24 cellular contexts compared by ENCODE assay signal in genomic region chr1:153127296-153127695, GRCh38. TPM values are rescaled to one million over a fixed set of nuclear protein-coding genes. Genes with fewer than 3 reads are reported as not detected.
DNase-seq lines count a peak whose midpoint lies in the region; ATAC-seq, FAIRE-seq and TF ChIP-seq lines count a peak whose summit lies in the region.
"Had no signal": no experiment of that assay in that cellular context is flagged by ENCODE, and none has a peak within 500 bp of the region (broad histone marks: within the 10 kb centered on the region; RNA-seq: fewer than 3 reads in every experiment).

No MANE protein-coding gene starts in this region.

- H3K23me2 ChIP-seq in H1 (ENCODE audit: low read depth, low read length) = no peaks in the 10 kb centered on the region

- in situ Hi-C loops in K562 (cut with MboI) = no loop called here

- TF ChIP-seq CTCF in K562 (IDR thresholded peaks at IDR 0.05 in 2 of 3, conservative IDR thresholded peaks at IDR 0.05 in 1 of 3; ENCODE audit: insufficient read depth in 2 of 3, low read depth in 1 of 3, low read length in 3 of 3) (no peak), H1 (IDR thresholded peaks at IDR 0.05; ENCODE audit: control extremely low read depth in 1 of 3, insufficient read depth in 1 of 3, low read depth in 1 of 3, low read length in 3 of 3) (no peak), foreskin keratinocyte (conservative IDR thresholded peaks at IDR 0.05) (no peak)

- H3K4me2 ChIP-seq in K562 (ENCODE audit: insufficient read depth, low read length) (no peak overlapping the region), H1 (ENCODE audit: insufficient read depth in 1 of 2, low read depth in 2 of 2, low read length in 2 of 2) (no peak overlapping the region)

- H3K79me1 ChIP-seq in H1 (ENCODE audit: low read depth, low read length) = no peaks in the 10 kb centered on the region

- H3K4ac ChIP-seq in H1 (replicated peaks; ENCODE audit: insufficient read length, low read depth, low read length) = no peak overlapping the region

- H2AFZ ChIP-seq in K562 (ENCODE audit: low read depth, low read length) = no peak overlapping the region
- no peak overlapping the region for H2AFZ ChIP-seq in H1 (ENCODE audit: low read length)
- H2AFZ ChIP-seq: GM23248 had no signal

- H3K14ac ChIP-seq in H1 (ENCODE audit: insufficient read length) = no peak overlapping the region

- H2BK12ac ChIP-seq in H1 (ENCODE audit: low read depth, low read length) = no peak overlapping the region

- no peak overlapping the region for H2AK5ac ChIP-seq in H1 (ENCODE audit: low read depth, low read length)

- ATAC-seq in K562 (no peak), foreskin keratinocyte (no peak), esophagus mucosa (no peak), GM21619 (IDR thresholded peaks at IDR 0.05; ENCODE audit: unreplicated experiment) (no peak)

- 0 out of 2 replicates have a peak overlapping the region, but pooled peaks have one; percentile 34 for H2BK20ac ChIP-seq in H1 (ENCODE audit: low read length)

- H3K4me3 ChIP-seq in K562 = no peak overlapping the region
- no peak overlapping the region for H3K4me3 ChIP-seq in H1 (ENCODE audit: extremely low read depth in 1 of 4, insufficient read depth in 2 of 4, low read depth in 3 of 4, low read length in 4 of 4)
- H3K4me3 ChIP-seq: GM23248, HAP-1 had no signal

- peak overlapping the region; percentile 69 for H2BK120ac ChIP-seq in H1 (replicated peaks; ENCODE audit: low read depth, low read length)

- H3K56ac ChIP-seq in H1 (replicated peaks; ENCODE audit: insufficient read length, low read depth, low read length) = no peak overlapping the region

- no peak overlapping the region for H3K18ac ChIP-seq in H1 (ENCODE audit: extremely low read depth, low read length)

- no peak overlapping the region for H2BK5ac ChIP-seq in H1 (ENCODE audit: low read depth, low read length)

- H3K27ac ChIP-seq in K562 (ENCODE audit: extremely low read depth, low read depth, low read length) (no peak overlapping the region), H1 (ENCODE audit: low read depth, low read length) (no peak overlapping the region), foreskin keratinocyte (peak overlapping the region; percentile 77)
- H3K27ac ChIP-seq: GM23248 had no signal

- POLR2A ChIA-PET in K562 (lab: Yijun Ruan, JAX) = no interaction called here
- POLR2A ChIA-PET in H1 (lab: Charles Lee; ENCODE audit: partially characterized antibody) = no interaction called here

- DNase-seq in K562 (ENCODE audit: extremely low read depth in 1 of 4, low spot score in 3 of 4) (no peak), H1 (ENCODE audit: low read depth in 1 of 2, low spot score in 2 of 2) (no peak), foreskin keratinocyte (peak; percentile 20 to 61), frontal cortex (ENCODE audit: low spot score in 2 of 2) (no peak)
- DNase-seq: C1 segment of cervical spinal cord; Calu3; CD4-positive, alpha-beta memory T cell; COR-L47; DMS53; DMS79 treated with DMSO at 0.1 percent for 48 hours; GF-D8; GM23248; HFFc6 had no signal

- no peak overlapping the region for H3K23ac ChIP-seq in H1 (ENCODE audit: insufficient read length)

- no TSS peak for BruUV-seq in K562 (replicated peaks; lab: Mats Ljungman, UMichigan)

- H3K27me3 ChIP-seq in K562 (ENCODE audit: control insufficient read depth in 2 of 2, insufficient read depth in 2 of 2, low read length in 2 of 2) = 0 out of 5 replicates have a peak, but pooled peaks cover 0 to 3% of the 10 kb centered on the region in 2 experiments
- H3K27me3 ChIP-seq in H1 (replicated peaks in 1 of 4; ENCODE audit: control insufficient read depth in 3 of 4, extremely low read depth in 1 of 4, insufficient read depth in 3 of 4, low read length in 3 of 4) = no peaks in the 10 kb centered on the region
- H3K27me3 ChIP-seq in foreskin keratinocyte = no peaks in the 10 kb centered on the region

- H3K36me3 ChIP-seq in K562 (ENCODE audit: control insufficient read depth, insufficient read depth, low read length) (no peaks in the 10 kb centered on the region), H1 (ENCODE audit: control insufficient read depth in 2 of 4, insufficient read depth in 4 of 4, low read length in 3 of 4) (no peaks in the 10 kb centered on the region; a peak in 2 of 8 replicates)
- H3K36me3 ChIP-seq: HAP-1 had no signal

- no peak overlapping the region for H4K5ac ChIP-seq in H1 (ENCODE audit: insufficient read length, low read depth, low read length)

- intact Hi-C loops in K562 (cut with micrococcal nuclease) = no loop called here

- H3K4me1 ChIP-seq in K562 (replicated peaks in 1 of 2; ENCODE audit: control insufficient read depth in 2 of 2, insufficient read depth in 2 of 2, low read length in 2 of 2) (no peaks in the 10 kb centered on the region; a peak in 1 of 5 replicates), H1 (replicated peaks in 1 of 4; ENCODE audit: control insufficient read depth in 3 of 4, insufficient read depth in 4 of 4, low read length in 3 of 4) (peaks cover 0 to 5% (median 2%) of the 10 kb centered on the region in 4 experiments; a peak in 3 of 7 replicates), foreskin keratinocyte (peaks cover 36% of the 10 kb centered on the region)
- H3K4me1 ChIP-seq: HAP-1 had no signal

- 25% methylated on average over 2 of the region's 2 CpGs for WGBS in K562 (ENCODE audit: insufficient coverage, low coverage, missing lambda C conversion rate)
- WGBS in H1 (ENCODE audit: extremely low coverage in 1 of 2, insufficient coverage in 1 of 2, insufficient read length in 1 of 2, insufficient replicate concordance in 2 of 2, low coverage in 1 of 2, low lambda C conversion rate in 2 of 2, missing lambda C conversion rate in 1 of 2), 2 experiments = 89% methylated on average over 2 of the region's 2 CpGs; no CpG with 5 or more reads in 1 of the 2 experiments

- CTCF ChIA-PET in K562 (lab: Yijun Ruan, JAX; ENCODE audit: low intra/inter-chr PET ratio) (no interaction called here), H1 (lab: Charles Lee; ENCODE audit: partially characterized antibody) (no interaction called here)

- no peaks in the 10 kb centered on the region for H3K9me1 ChIP-seq in K562 (ENCODE audit: control insufficient read depth, insufficient read depth, low read length)

- H3K79me2 ChIP-seq in K562 (ENCODE audit: control insufficient read depth, insufficient read depth, low read length) = no peaks in the 10 kb centered on the region
- H3K79me2 ChIP-seq in H1 (ENCODE audit: control insufficient read depth in 1 of 2, insufficient read depth in 2 of 2, low read length in 2 of 2) = no peaks in the 10 kb centered on the region

- peak; percentile 32 for FAIRE-seq in K562 (lab: Jason Lieb, UNC)
- no peak for FAIRE-seq in H1 (lab: Jason Lieb, UNC)
- FAIRE-seq in frontal cortex (lab: Jason Lieb, UNC) = no peak
- FAIRE-seq: GM12891, GM18507, H54 had no signal

- TF ChIP-seq EP300 in K562 (IDR thresholded peaks at IDR 0.05; ENCODE audit: low read length) (no peak), H1 (IDR thresholded peaks at IDR 0.05; ENCODE audit: borderline replicate concordance in 1 of 2, low read depth in 2 of 2, low read length in 2 of 2) (no peak)

- no peak overlapping the region for H4K91ac ChIP-seq in H1 (replicated peaks; ENCODE audit: insufficient read length, low read length)

- H4K20me1 ChIP-seq in K562 (replicated peaks; ENCODE audit: control insufficient read depth, insufficient read depth, low read length) = no peaks in the 10 kb centered on the region
- no peaks in the 10 kb centered on the region for H4K20me1 ChIP-seq in H1 (replicated peaks in 1 of 2; ENCODE audit: control insufficient read depth in 1 of 2, insufficient read depth in 2 of 2, low read length in 2 of 2)

- TF ChIP-seq RAD21 in K562 (CRISPR knock-in tag; conservative IDR thresholded peaks at IDR 0.05 in 1 of 2, IDR thresholded peaks at IDR 0.05 in 1 of 2) (no peak), H1 (IDR thresholded peaks at IDR 0.05 in 1 of 2, conservative IDR thresholded peaks at IDR 0.05 in 1 of 2; ENCODE audit: low read depth in 2 of 2, low read length in 2 of 2) (no peak)

- H2BK15ac ChIP-seq in H1 (ENCODE audit: low read length) = no peak overlapping the region

- no peak overlapping the region for H3K9ac ChIP-seq in K562 (ENCODE audit: insufficient read depth in 1 of 2, low read depth in 2 of 2, low read length in 2 of 2)
- no peak overlapping the region for H3K9ac ChIP-seq in H1 (replicated peaks in 1 of 4; ENCODE audit: extremely low read depth in 1 of 4, low read depth in 3 of 4, low read length in 3 of 4)
- H3K9ac ChIP-seq: GM23248 had no signal

- H3K9me3 ChIP-seq in K562 (replicated peaks; ENCODE audit: control insufficient read depth, insufficient read depth, low read depth, low read length) = no peaks in the 10 kb centered on the region
- H3K9me3 ChIP-seq in H1 (ENCODE audit: insufficient read depth in 2 of 2, low read depth in 1 of 2, low read length in 1 of 2) = peaks cover 3 to 14% of the 10 kb centered on the region in 2 experiments; a peak in 3 of 4 replicates
- H3K9me3 ChIP-seq: HAP-1 had no signal

- no peak for TF ChIP-seq POLR2A in K562 (conservative IDR thresholded peaks at IDR 0.05)
- no peak for TF ChIP-seq POLR2A in H1 (IDR thresholded peaks at IDR 0.05; ENCODE audit: control extremely low read depth in 1 of 2, low read depth in 2 of 2, low read length in 2 of 2)

- H4K8ac ChIP-seq in H1 (ENCODE audit: extremely low read depth, insufficient read depth, low read length) = no peak overlapping the region

RNA-seq across cellular contexts. Expression of gene SPRR2F, which starts 14.0 kb away (rescaled TPM):
- total RNA-seq in K562 (2011; cell fraction: chromatin; rRNA removed; ENCODE audit: low replicate concordance) = not detected in 2 replicates
- total RNA-seq in K562 (2011; cell fraction: nucleolus; rRNA removed) = not detected in 2 replicates
- total RNA-seq in K562 (2011; cell fraction: nucleoplasm; rRNA removed) = not detected in 2 replicates
- total RNA-seq in K562 (2014; rRNA removed) = 0.33 TPM in 1 of 2 replicates, not detected in the other
- 0.22 and 0.41 TPM in 2 replicates for total RNA-seq in K562 (2014; rRNA removed; fragmentation: Illumina TruSeq; extraction: Trizol)
- not detected in 2 replicates for total RNA-seq in K562 (2015; rRNA removed; fragmentation: Illumina TruSeq; extraction: Trizol)
- 0.76 TPM in 1 of 2 replicates, not detected in the other for total RNA-seq in K562 (2021)
- polyA plus RNA-seq in K562 (2011; rRNA removed) = not detected in 2 replicates
- polyA plus RNA-seq in K562 (2011; cell fraction: cytosol; rRNA removed) = not detected in 2 replicates
- polyA plus RNA-seq in K562 (2011; cell fraction: nucleus; rRNA removed) = not detected in 2 replicates
- polyA plus RNA-seq in K562 (2012) = 0.26 and 0.33 TPM in 2 replicates
- 0.29 and 0.39 TPM in 2 replicates for polyA plus RNA-seq in K562 (2014; fragmentation: Illumina TruSeq; extraction: Trizol)
- polyA plus RNA-seq in K562 (2014; fragmentation: Nextera tagmentation; extraction: Ambion mirVana) = 1 to 10 TPM; 1.9 to 2.0 TPM
- polyA plus RNA-seq in K562 (2014; rRNA removed) = 0.35 and 0.41 TPM in 2 replicates
- polyA minus RNA-seq in K562 (2011; rRNA and poly(A)+ RNA removed) = not detected in 2 replicates
- not detected in 2 replicates for polyA minus RNA-seq in K562 (2011; cell fraction: cytosol; rRNA and poly(A)+ RNA removed)
- not detected in 2 replicates for polyA minus RNA-seq in K562 (2011; cell fraction: nucleus; rRNA and poly(A)+ RNA removed)
- total RNA-seq in H1 (2021; fragmentation: NEBNext Ultra II Directional; extraction: Animal tissue kit (Norgen Biotek cat#: 25700)) = 1.0 and 1.1 TPM in 2 replicates
- 0.49 and 0.50 TPM in 2 replicates for polyA plus RNA-seq in H1 (2011; rRNA removed)
- polyA plus RNA-seq in H1 (2011; cell fraction: cytosol; rRNA removed) = 0.37 TPM
- polyA plus RNA-seq in H1 (2011; cell fraction: nucleus; rRNA removed) = 0.66 TPM
- polyA plus RNA-seq in H1 (2012, experiment 1 of 2) = 0.70 to 1.8 TPM (median 0.81 TPM) in 4 replicates
- 0.84 TPM for polyA plus RNA-seq in H1 (2012, experiment 2 of 2)
- polyA plus RNA-seq in H1 (2013, experiment 1 of 2) = 0.83 TPM
- polyA plus RNA-seq in H1 (2013, experiment 2 of 2) = 1.1 TPM
- polyA minus RNA-seq in H1 (2011; rRNA and poly(A)+ RNA removed) = 0.54 TPM in 1 of 2 replicates, not detected in the other
- not detected for polyA minus RNA-seq in H1 (2011; cell fraction: cytosol; rRNA and poly(A)+ RNA removed)
- polyA minus RNA-seq in H1 (2011; cell fraction: nucleus; rRNA and poly(A)+ RNA removed) = not detected
- not detected in 2 replicates for total RNA-seq in foreskin keratinocyte
- not detected in 2 replicates for polyA plus RNA-seq in foreskin keratinocyte
- 198 TPM for total RNA-seq in esophagus mucosa
- not detected for total RNA-seq in frontal cortex
- total RNA-seq: A172; A673; Calu3; CD4-positive, alpha-beta memory T cell; Daoy; G401; GM23248; HFFc6 had no signal
- polyA plus RNA-seq: BJ; CD4-positive, alpha-beta memory T cell; GM23248 had no signal

RNA-seq across cellular contexts. Expression of gene SPRR2G, which starts 23.4 kb away (rescaled TPM):
- not detected in 2 replicates for total RNA-seq in K562 (2011; cell fraction: chromatin; rRNA removed; ENCODE audit: low replicate concordance)
- total RNA-seq in K562 (2011; cell fraction: nucleolus; rRNA removed) = not detected in 2 replicates
- total RNA-seq in K562 (2011; cell fraction: nucleoplasm; rRNA removed) = not detected in 2 replicates
- total RNA-seq in K562 (2014; rRNA removed) (not detected in 2 replicates), K562 (2014; rRNA removed; fragmentation: Illumina TruSeq; extraction: Trizol) (not detected in 2 replicates), K562 (2015; rRNA removed; fragmentation: Illumina TruSeq; extraction: Trizol) (not detected in 2 replicates), K562 (2021) (not detected in 2 replicates), foreskin keratinocyte (2.7 and 3.1 TPM in 2 replicates), esophagus mucosa (0.68 TPM), frontal cortex (not detected)
- polyA plus RNA-seq in K562 (2011; rRNA removed) (not detected in 2 replicates), K562 (2014; fragmentation: Illumina TruSeq; extraction: Trizol) (not detected in 2 replicates), K562 (2014; fragmentation: Nextera tagmentation; extraction: Ambion mirVana) (not detected), K562 (2014; rRNA removed) (not detected in 2 replicates), H1 (2011; rRNA removed) (not detected in 2 replicates), foreskin keratinocyte (1.4 and 2.9 TPM in 2 replicates)
- not detected in 2 replicates for polyA plus RNA-seq in K562 (2011; cell fraction: cytosol; rRNA removed)
- not detected in 2 replicates for polyA plus RNA-seq in K562 (2011; cell fraction: nucleus; rRNA removed)
- not detected in 2 replicates for polyA plus RNA-seq in K562 (2012)
- not detected in 2 replicates for polyA minus RNA-seq in K562 (2011; rRNA and poly(A)+ RNA removed)
- not detected in 2 replicates for polyA minus RNA-seq in K562 (2011; cell fraction: cytosol; rRNA and poly(A)+ RNA removed)
- polyA minus RNA-seq in K562 (2011; cell fraction: nucleus; rRNA and poly(A)+ RNA removed) = not detected in 2 replicates
- not detected in 2 replicates for total RNA-seq in H1 (2021; fragmentation: NEBNext Ultra II Directional; extraction: Animal tissue kit (Norgen Biotek cat#: 25700))
- not detected for polyA plus RNA-seq in H1 (2011; cell fraction: cytosol; rRNA removed)
- polyA plus RNA-seq in H1 (2011; cell fraction: nucleus; rRNA removed) = not detected
- polyA plus RNA-seq in H1 (2012, experiment 1 of 2) = not detected in 4 replicates
- polyA plus RNA-seq in H1 (2012, experiment 2 of 2) = not detected
- polyA plus RNA-seq in H1 (2013, experiment 1 of 2) = not detected
- not detected for polyA plus RNA-seq in H1 (2013, experiment 2 of 2)
- not detected in 2 replicates for polyA minus RNA-seq in H1 (2011; rRNA and poly(A)+ RNA removed)
- not detected for polyA minus RNA-seq in H1 (2011; cell fraction: cytosol; rRNA and poly(A)+ RNA removed)
- polyA minus RNA-seq in H1 (2011; cell fraction: nucleus; rRNA and poly(A)+ RNA removed) = not detected
- total RNA-seq: A172; A673; Calu3; CD4-positive, alpha-beta memory T cell; Daoy; G401; GM23248; HFFc6 had no signal
- polyA plus RNA-seq: BJ; CD4-positive, alpha-beta memory T cell; GM23248 had no signal

RNA-seq across cellular contexts. Expression of gene SPRR2E, which starts 33.0 kb away (rescaled TPM):
- total RNA-seq in K562 (2011; cell fraction: chromatin; rRNA removed; ENCODE audit: low replicate concordance) = not detected in 2 replicates
- total RNA-seq in K562 (2011; cell fraction: nucleolus; rRNA removed) = not detected in 2 replicates
- not detected in 2 replicates for total RNA-seq in K562 (2011; cell fraction: nucleoplasm; rRNA removed)
- total RNA-seq in K562 (2014; rRNA removed) (not detected in 2 replicates), K562 (2014; rRNA removed; fragmentation: Illumina TruSeq; extraction: Trizol) (not detected in 2 replicates), K562 (2015; rRNA removed; fragmentation: Illumina TruSeq; extraction: Trizol) (not detected in 2 replicates), K562 (2021) (not detected in 2 replicates), foreskin keratinocyte (3.5 and 5.9 TPM in 2 replicates), esophagus mucosa (1,779 TPM), frontal cortex (not detected)
- polyA plus RNA-seq in K562 (2011; rRNA removed) (not detected in 2 replicates), K562 (2014; fragmentation: Illumina TruSeq; extraction: Trizol) (not detected in 2 replicates), K562 (2014; fragmentation: Nextera tagmentation; extraction: Ambion mirVana) (not detected), K562 (2014; rRNA removed) (not detected in 2 replicates), H1 (2011; rRNA removed) (not detected in 2 replicates), foreskin keratinocyte (3.4 and 4.3 TPM in 2 replicates)
- polyA plus RNA-seq in K562 (2011; cell fraction: cytosol; rRNA removed) = not detected in 2 replicates
- not detected in 2 replicates for polyA plus RNA-seq in K562 (2011; cell fraction: nucleus; rRNA removed)
- not detected in 2 replicates for polyA plus RNA-seq in K562 (2012)
- polyA minus RNA-seq in K562 (2011; rRNA and poly(A)+ RNA removed) = not detected in 2 replicates
- polyA minus RNA-seq in K562 (2011; cell fraction: cytosol; rRNA and poly(A)+ RNA removed) = not detected in 2 replicates
- not detected in 2 replicates for polyA minus RNA-seq in K562 (2011; cell fraction: nucleus; rRNA and poly(A)+ RNA removed)
- not detected in 2 replicates for total RNA-seq in H1 (2021; fragmentation: NEBNext Ultra II Directional; extraction: Animal tissue kit (Norgen Biotek cat#: 25700))
- not detected for polyA plus RNA-seq in H1 (2011; cell fraction: cytosol; rRNA removed)
- polyA plus RNA-seq in H1 (2011; cell fraction: nucleus; rRNA removed) = not detected
- not detected in 4 replicates for polyA plus RNA-seq in H1 (2012, experiment 1 of 2)
- polyA plus RNA-seq in H1 (2012, experiment 2 of 2) = not detected
- polyA plus RNA-seq in H1 (2013, experiment 1 of 2) = not detected
- polyA plus RNA-seq in H1 (2013, experiment 2 of 2) = not detected
- not detected in 2 replicates for polyA minus RNA-seq in H1 (2011; rRNA and poly(A)+ RNA removed)
- not detected for polyA minus RNA-seq in H1 (2011; cell fraction: cytosol; rRNA and poly(A)+ RNA removed)
- not detected for polyA minus RNA-seq in H1 (2011; cell fraction: nucleus; rRNA and poly(A)+ RNA removed)
- total RNA-seq: A172; A673; Calu3; CD4-positive, alpha-beta memory T cell; Daoy; G401; GM23248; HFFc6 had no signal
- polyA plus RNA-seq: BJ; CD4-positive, alpha-beta memory T cell; GM23248 had no signal

RNA-seq across cellular contexts. Expression of gene SPRR2B, which starts 55.9 kb away (rescaled TPM):
- total RNA-seq in K562 (2011; cell fraction: chromatin; rRNA removed; ENCODE audit: low replicate concordance) = not detected in 2 replicates
- not detected in 2 replicates for total RNA-seq in K562 (2011; cell fraction: nucleolus; rRNA removed)
- not detected in 2 replicates for total RNA-seq in K562 (2011; cell fraction: nucleoplasm; rRNA removed)
- not detected in 2 replicates for total RNA-seq in K562 (2014; rRNA removed)
- total RNA-seq in K562 (2014; rRNA removed; fragmentation: Illumina TruSeq; extraction: Trizol) = not detected in 2 replicates
- not detected in 2 replicates for total RNA-seq in K562 (2015; rRNA removed; fragmentation: Illumina TruSeq; extraction: Trizol)
- not detected in 2 replicates for total RNA-seq in K562 (2021)
- polyA plus RNA-seq in K562 (2011; rRNA removed) = not detected in 2 replicates
- polyA plus RNA-seq in K562 (2011; cell fraction: cytosol; rRNA removed) = not detected in 2 replicates
- polyA plus RNA-seq in K562 (2011; cell fraction: nucleus; rRNA removed) = not detected in 2 replicates
- polyA plus RNA-seq in K562 (2012) = not detected in 2 replicates
- polyA plus RNA-seq in K562 (2014; fragmentation: Illumina TruSeq; extraction: Trizol) = not detected in 2 replicates
- polyA plus RNA-seq in K562 (2014; fragmentation: Nextera tagmentation; extraction: Ambion mirVana) = not detected
- polyA plus RNA-seq in K562 (2014; rRNA removed) = not detected in 2 replicates
- polyA minus RNA-seq in K562 (2011; rRNA and poly(A)+ RNA removed) = not detected in 2 replicates
- polyA minus RNA-seq in K562 (2011; cell fraction: cytosol; rRNA and poly(A)+ RNA removed) = not detected in 2 replicates
- polyA minus RNA-seq in K562 (2011; cell fraction: nucleus; rRNA and poly(A)+ RNA removed) = not detected in 2 replicates
- not detected in 2 replicates for total RNA-seq in H1 (2021; fragmentation: NEBNext Ultra II Directional; extraction: Animal tissue kit (Norgen Biotek cat#: 25700))
- polyA plus RNA-seq in H1 (2011; rRNA removed) = not detected in 2 replicates
- not detected for polyA plus RNA-seq in H1 (2011; cell fraction: cytosol; rRNA removed)
- polyA plus RNA-seq in H1 (2011; cell fraction: nucleus; rRNA removed) = not detected
- polyA plus RNA-seq in H1 (2012, experiment 1 of 2) = not detected in 4 replicates
- polyA plus RNA-seq in H1 (2012, experiment 2 of 2) = not detected
- polyA plus RNA-seq in H1 (2013, experiment 1 of 2) = not detected
- polyA plus RNA-seq in H1 (2013, experiment 2 of 2) = not detected
- not detected in 2 replicates for polyA minus RNA-seq in H1 (2011; rRNA and poly(A)+ RNA removed)
- polyA minus RNA-seq in H1 (2011; cell fraction: cytosol; rRNA and poly(A)+ RNA removed) = not detected
- polyA minus RNA-seq in H1 (2011; cell fraction: nucleus; rRNA and poly(A)+ RNA removed) = not detected
- 0.18 TPM in 1 of 2 replicates, not detected in the other for total RNA-seq in foreskin keratinocyte
- polyA plus RNA-seq in foreskin keratinocyte = 0.21 TPM in 1 of 2 replicates, not detected in the other
- total RNA-seq in esophagus mucosa = 27.1 TPM
- not detected for total RNA-seq in frontal cortex
- total RNA-seq: A172; A673; Calu3; CD4-positive, alpha-beta memory T cell; Daoy; G401; GM23248; HFFc6 had no signal
- polyA plus RNA-seq: BJ; CD4-positive, alpha-beta memory T cell; GM23248 had no signal

Comparison
In these comparisons a context has a peak if more than half of its experiments do, and no peak if none do; other contexts are left out.
1. DNase-seq: peak in foreskin keratinocyte (2 of 2); none in K562 (0 of 4), H1 (0 of 2) and frontal cortex (0 of 2).
2. RNA of gene SPRR2F, which starts 14.0 kb away (total RNA-seq): 198 TPM in esophagus mucosa (single experiment); 1.0 to 1.1 TPM in H1, 0.22 to 0.76 TPM in K562, not detected in foreskin keratinocyte and not detected in frontal cortex (single experiment); every median in the first group is over 10 times any median in the second.
3. RNA of gene SPRR2E, which starts 33.0 kb away (total RNA-seq): 1,779 TPM in esophagus mucosa (single experiment); 3.5 to 5.9 TPM in foreskin keratinocyte, not detected in K562, not detected in H1 and not detected in frontal cortex (single experiment); every median in the first group is over 100 times any median in the second.